ENCODE assay signal across 1 cellular context in genomic region chr6:110255356-110255755, GRCh38.
TF ChIP-seq lines count a peak whose summit lies in the region.

No MANE protein-coding gene starts in this region.

TF ChIP-seq in HepG2, 621 proteins besides CTCF, POLR2A, EP300 and RAD21 (continued from another document):
- TF ChIP-seq ZBTB40 (IDR thresholded peaks at IDR 0.05): no peak
- no peak for TF ChIP-seq ZBTB40 (CRISPR knock-in tag; IDR thresholded peaks at IDR 0.05)
- TF ChIP-seq IKZF5 (CRISPR knock-in tag; IDR thresholded peaks at IDR 0.05): 0 out of 2 replicates have a peak, but pooled peaks have one; percentile 31
- TF ChIP-seq REST (IDR thresholded peaks at IDR 0.05; ENCODE audit: borderline replicate concordance in 1 of 2, low read depth in 1 of 2, low read length in 2 of 2): peak; percentile 90 to 98
- 0 out of 2 replicates have a peak, but pooled peaks have one; percentile 40 for TF ChIP-seq ZNF766 (CRISPR knock-in tag; IDR thresholded peaks at IDR 0.05; ENCODE audit: borderline replicate concordance)
- TF ChIP-seq ZBTB26 (CRISPR knock-in tag; IDR thresholded peaks at IDR 0.05; ENCODE audit: borderline replicate concordance): 0 out of 2 replicates have a peak, but pooled peaks have one; percentile 24
- 0 out of 2 replicates have a peak, but pooled peaks have one; percentile 75 for TF ChIP-seq ZBTB44 (CRISPR knock-in tag; IDR thresholded peaks at IDR 0.05)
- TF ChIP-seq TFE3 (CRISPR knock-in tag; IDR thresholded peaks at IDR 0.05): 0 out of 2 replicates have a peak, but pooled peaks have one; percentile 37
- TF ChIP-seq ATF2 (CRISPR knock-in tag; IDR thresholded peaks at IDR 0.05): 0 out of 2 replicates have a peak, but pooled peaks have one; percentile 18
- TF ChIP-seq ZSCAN9 (CRISPR knock-in tag; IDR thresholded peaks at IDR 0.05; ENCODE audit: borderline replicate concordance): peak; percentile 58; the same call in 1 of the 2 replicates
- TF ChIP-seq TERF1 (CRISPR knock-in tag; IDR thresholded peaks at IDR 0.05): no peak
- TF ChIP-seq KDM4B (CRISPR knock-in tag; IDR thresholded peaks at IDR 0.05): no peak
- TF ChIP-seq EHMT2 (IDR thresholded peaks at IDR 0.05; ENCODE audit: borderline replicate concordance, low read depth, low read length): 0 out of 2 replicates have a peak, but pooled peaks have one; percentile 75
- 0 out of 2 replicates have a peak, but pooled peaks have one; percentile 54 for TF ChIP-seq SP140L (CRISPR knock-in tag; IDR thresholded peaks at IDR 0.05; ENCODE audit: borderline replicate concordance)
- no peak for TF ChIP-seq GATAD2A (CRISPR knock-in tag; IDR thresholded peaks at IDR 0.05)
- TF ChIP-seq ZNF20 (CRISPR knock-in tag; IDR thresholded peaks at IDR 0.05): no peak
- TF ChIP-seq SALL1 (CRISPR knock-in tag; IDR thresholded peaks at IDR 0.05): peak; percentile 48
- no peak for TF ChIP-seq ZFP37 (CRISPR knock-in tag; IDR thresholded peaks at IDR 0.05; ENCODE audit: borderline replicate concordance)
- TF ChIP-seq ZNF513 (CRISPR knock-in tag; conservative IDR thresholded peaks at IDR 0.05): no peak
- TF ChIP-seq MIER2 (CRISPR knock-in tag; IDR thresholded peaks at IDR 0.05): peak; percentile 96
- TF ChIP-seq SAP130 (CRISPR knock-in tag; IDR thresholded peaks at IDR 0.05; ENCODE audit: low read depth): 0 out of 2 replicates have a peak, but pooled peaks have one; percentile 21
